ENCODE assay signal across 10 cellular contexts in genomic region chr1:107949467-107950253, GRCh38. TPM values are rescaled to one million over a fixed set of nuclear protein-coding genes. Genes with fewer than 3 reads are reported as not detected.
DNase-seq lines count a peak whose midpoint lies in the region; ATAC-seq and TF ChIP-seq lines count a peak whose summit lies in the region.
"Had no signal": no experiment of that assay in that cellular context is flagged by ENCODE, and none has a peak within 500 bp of the region (broad histone marks: within the 10 kb centered on the region; RNA-seq: fewer than 3 reads in every experiment).

No MANE protein-coding gene starts in this region.

- no peaks in the 10 kb centered on the region for H3K9me3 ChIP-seq in CD8-positive, alpha-beta memory T cell (ENCODE audit: low read length)
- H3K9me3 ChIP-seq in T-helper 17 cell (ENCODE audit: control insufficient read depth, low read length, poor library complexity, severe bottlenecking) = no peaks in the 10 kb centered on the region
- no peaks in the 10 kb centered on the region for H3K9me3 ChIP-seq in mammary epithelial cell (replicated peaks; ENCODE audit: insufficient read depth, low read length)
- H3K9me3 ChIP-seq: transverse colon had no signal

- no peak overlapping the region for H3K4me2 ChIP-seq in mammary epithelial cell (ENCODE audit: insufficient read depth, low read depth, low read length)

- intact Hi-C loops in mammary epithelial cell (cut with micrococcal nuclease) = no loop called here

- no peak for TF ChIP-seq CTCF in mammary epithelial cell (conservative IDR thresholded peaks at IDR 0.05 in 1 of 2, IDR thresholded peaks at IDR 0.05 in 1 of 2; ENCODE audit: extremely low read depth in 1 of 2, insufficient read depth in 1 of 2, low read depth in 1 of 2, low read length in 2 of 2)

- no peak for DNase-seq in CD8-positive, alpha-beta memory T cell
- DNase-seq in T-helper 17 cell (no peak), A172 (ENCODE audit: low spot score) (no peak), mammary epithelial cell (no peak), NOMO-1 (lab: John Stamatoyannopoulos, UW; ENCODE audit: unreplicated experiment in 2 of 2) (no peak)
- DNase-seq: NCI-H345, transverse colon had no signal

- BruUV-seq in mammary epithelial cell (replicated peaks; lab: Mats Ljungman, UMichigan) = no TSS peak

- CTCF ChIA-PET in CD8-positive, alpha-beta memory T cell (lab: Charles Lee) = no interaction called here
- CTCF ChIA-PET in mammary epithelial cell (lab: Charles Lee; ENCODE audit: low non-redundant PET) = no interaction called here

- in situ Hi-C loops in mammary epithelial cell (cut with MboI; ENCODE audit: low sequenced_read_pairs in 2 of 2) = no loop called here

- dilution Hi-C loops in mammary epithelial cell (cut with HindIII; ENCODE audit: low sequenced_read_pairs) = no loop called here

- 54% methylated on average over 3 of the region's 3 CpGs for WGBS in mammary epithelial cell (ENCODE audit: low coverage, missing lambda C conversion rate)

- H3K4me3 Mint-ChIP-seq in CD8-positive, alpha-beta memory T cell = peak overlapping the region in 2 of 7 donors; percentile 35 to 57
- no peak overlapping the region for H3K4me3 Mint-ChIP-seq in T-helper 17 cell

- H3K27ac ChIP-seq in CD8-positive, alpha-beta memory T cell (ENCODE audit: low read depth, low read length) = no peak overlapping the region
- no peak overlapping the region for H3K27ac ChIP-seq in mammary epithelial cell (ENCODE audit: insufficient read depth, low read depth, low read length)
- H3K27ac ChIP-seq: transverse colon had no signal

- H3K36me3 Mint-ChIP-seq in CD8-positive, alpha-beta memory T cell = no peaks in the 10 kb centered on the region
- H3K36me3 Mint-ChIP-seq in T-helper 17 cell (ENCODE audit: low read depth) = peaks cover 2% of the 10 kb centered on the region

- no peaks in the 10 kb centered on the region for H3K79me2 ChIP-seq in mammary epithelial cell (ENCODE audit: insufficient read depth, low read length)

- H4K20me1 ChIP-seq in mammary epithelial cell (ENCODE audit: insufficient read depth, low read length) = no peaks in the 10 kb centered on the region

- H3K9me3 Mint-ChIP-seq in CD8-positive, alpha-beta memory T cell = no peaks in the 10 kb centered on the region

- ATAC-seq in GM18870 (IDR thresholded peaks at IDR 0.05; ENCODE audit: unreplicated experiment) (peak; percentile 98), HG02571 (IDR thresholded peaks at IDR 0.05; ENCODE audit: unreplicated experiment) (peak; percentile 69), HG03558 (IDR thresholded peaks at IDR 0.05; ENCODE audit: extremely low read depth, unreplicated experiment) (peak; percentile 80), T-helper 17 cell (no peak)

- H3K4me3 ChIP-seq in CD8-positive, alpha-beta memory T cell (ENCODE audit: low read length) = no peak overlapping the region
- no peak overlapping the region for H3K4me3 ChIP-seq in mammary epithelial cell (replicated peaks in 1 of 3; ENCODE audit: insufficient read depth in 1 of 3, low read depth in 2 of 3, low read length in 3 of 3)
- H3K4me3 ChIP-seq: transverse colon had no signal

- peak overlapping the region in 7 of 8 donors; percentile 2 to 93 (median 58) for H3K27ac Mint-ChIP-seq in CD8-positive, alpha-beta memory T cell
- no peak overlapping the region for H3K27ac Mint-ChIP-seq in T-helper 17 cell

- no peak overlapping the region for H3K9ac ChIP-seq in mammary epithelial cell (ENCODE audit: insufficient read depth, low read length)

- H3K27me3 Mint-ChIP-seq in CD8-positive, alpha-beta memory T cell = no peaks in the 10 kb centered on the region
- no peaks in the 10 kb centered on the region for H3K27me3 Mint-ChIP-seq in T-helper 17 cell

- H2AFZ ChIP-seq in mammary epithelial cell (ENCODE audit: low read depth, low read length) = no peak overlapping the region

- no peaks in the 10 kb centered on the region for H3K27me3 ChIP-seq in CD8-positive, alpha-beta memory T cell (ENCODE audit: insufficient read depth, low read length, poor library complexity, severe bottlenecking)
- H3K27me3 ChIP-seq in mammary epithelial cell (ENCODE audit: insufficient read depth, low read length) = no peaks in the 10 kb centered on the region
- H3K27me3 ChIP-seq: transverse colon had no signal

- H3K4me1 Mint-ChIP-seq in CD8-positive, alpha-beta memory T cell = peaks cover 48 to 58% (median 57%) of the 10 kb centered on the region in 3 donors
- peaks cover 24% of the 10 kb centered on the region for H3K4me1 Mint-ChIP-seq in T-helper 17 cell

- no peaks in the 10 kb centered on the region for H3K36me3 ChIP-seq in CD8-positive, alpha-beta memory T cell (ENCODE audit: insufficient read depth, low read length)
- no peaks in the 10 kb centered on the region for H3K36me3 ChIP-seq in mammary epithelial cell (ENCODE audit: insufficient read depth, low read length)
- H3K36me3 ChIP-seq: transverse colon had no signal

- H3K4me1 ChIP-seq in CD8-positive, alpha-beta memory T cell (ENCODE audit: insufficient read depth, low read length) = peaks cover 11% of the 10 kb centered on the region
- H3K4me1 ChIP-seq in mammary epithelial cell (ENCODE audit: insufficient read depth, low read length) = no peaks in the 10 kb centered on the region

- POLR2A ChIA-PET in CD8-positive, alpha-beta memory T cell (lab: Charles Lee) = no interaction called here

RNA-seq across cellular contexts. Expression of gene VAV3, which starts 15.3 kb away (rescaled TPM):
- 1 to 10 TPM; 4.4 to 4.7 TPM for total RNA-seq in CD8-positive, alpha-beta memory T cell
- polyA plus RNA-seq in CD8-positive, alpha-beta memory T cell = 13.7 TPM
- 10 to 100 TPM; 10.6 to 11.0 TPM for total RNA-seq in T-helper 17 cell
- total RNA-seq in A172 (2014; rRNA removed; shearing (Covaris generic)) = 0.65 and 0.88 TPM in 2 replicates
- 10 to 100 TPM in 1 of 2 donors, 1 to 10 TPM in 1; 2.1 to 26.2 TPM for total RNA-seq in mammary epithelial cell
- 3.5 TPM for polyA plus RNA-seq in mammary epithelial cell
- polyA minus RNA-seq in mammary epithelial cell = 2.1 TPM
